8 cellular contexts compared by ENCODE assay signal in genomic region chr6:25993038-25993684, GRCh38. TPM values are rescaled to one million over a fixed set of nuclear protein-coding genes. Genes with fewer than 3 reads are reported as not detected.
DNase-seq lines count a peak whose midpoint lies in the region; ATAC-seq and TF ChIP-seq lines count a peak whose summit lies in the region.

No MANE protein-coding gene starts in this region.

- H3K9me3 ChIP-seq in BE2C = no peaks in the 10 kb centered on the region
- H3K9me3 ChIP-seq in HAP-1 = no peaks in the 10 kb centered on the region
- no peaks in the 10 kb centered on the region for H3K9me3 ChIP-seq in hepatocyte (ENCODE audit: low read depth)

- peak overlapping the region; percentile 96 for H3K4me3 Mint-ChIP-seq in WTC11
- H3K4me3 Mint-ChIP-seq in stimulated activated naive B cell treated with anti-CD40 and anti-IgM and Interleukin-4, amounts not matched to agents 10 μg/mL and 1 μg/mL and 100 μg/mL, for 72 hours = peak overlapping the region; percentile 99 to 100

- no peaks in the 10 kb centered on the region for H3K9me3 Mint-ChIP-seq in WTC11
- no peaks in the 10 kb centered on the region for H3K9me3 Mint-ChIP-seq in stimulated activated naive B cell treated with anti-CD40 and anti-IgM and Interleukin-4, amounts not matched to agents 10 μg/mL and 1 μg/mL and 100 μg/mL, for 72 hours

- TF ChIP-seq CTCF in BE2C (IDR thresholded peaks at IDR 0.05; ENCODE audit: low read depth, low read length) (0 out of 2 replicates have a peak, but pooled peaks have one; percentile 6), WTC11 (IDR thresholded peaks at IDR 0.05) (no peak), hepatocyte (IDR thresholded peaks at IDR 0.05; ENCODE audit: poor library complexity) (no peak)

- H3K27me3 ChIP-seq in BE2C (no peaks in the 10 kb centered on the region), HAP-1 (ENCODE audit: low read depth) (no peaks in the 10 kb centered on the region), hepatocyte (no peaks in the 10 kb centered on the region)

- H3K4me2 ChIP-seq in hepatocyte = peak overlapping the region; percentile 89

- in situ Hi-C loops in HAP-1 (cut with MboI; ENCODE audit: low sequenced_read_pairs) = no loop called here

- H3K79me2 ChIP-seq in hepatocyte = peaks cover 5% of the 10 kb centered on the region

- 52% methylated on average over 15 of the region's 15 CpGs for WGBS in hepatocyte (ENCODE audit: low lambda C conversion rate, missing lambda C conversion rate)

- CTCF ChIA-PET in WTC11 (lab: Charles Lee) = interaction anchor here (0.7 to 3.5 kb wide), 30 partner anchors 8 to 1256 kb away, joined by 3 to 24 read pairs (median 4); partner anchors contain the start of gene CARMIL1

- no peaks in the 10 kb centered on the region for H3K9me2 ChIP-seq in hepatocyte (replicated peaks; ENCODE audit: insufficient read depth)

- DNase-seq in BE2C = no peak
- peak in 1 of 2 experiments; percentile 16 for DNase-seq in HAP-1 (ENCODE audit: low spot score in 2 of 2)
- no peak for DNase-seq in WTC11 (ENCODE audit: low spot score)
- no peak for DNase-seq in hepatocyte (ENCODE audit: low spot score)
- DNase-seq in stimulated activated naive B cell treated with anti-CD40 and anti-IgM and Interleukin-4, amounts not matched to agents 10 μg/mL and 1 μg/mL and 100 μg/mL, for 72 hours = no peak
- DNase-seq in effector CD4-positive, alpha-beta T cell = no peak
- DNase-seq in NCI-H226 = no peak

- H3K4me1 ChIP-seq in BE2C = no peaks in the 10 kb centered on the region
- H3K4me1 ChIP-seq in HAP-1 = peaks cover 22% of the 10 kb centered on the region
- no peaks in the 10 kb centered on the region for H3K4me1 ChIP-seq in hepatocyte (ENCODE audit: insufficient read depth)

- H3K4me3 ChIP-seq in BE2C (ENCODE audit: low read depth, low read length) = peak overlapping the region; percentile 63
- peak overlapping the region; percentile 50 for H3K4me3 ChIP-seq in HAP-1
- peak overlapping the region; percentile 79 for H3K4me3 ChIP-seq in hepatocyte

- H3K36me3 Mint-ChIP-seq in WTC11 = peaks cover 5% of the 10 kb centered on the region
- peaks cover 12 to 13% of the 10 kb centered on the region in 2 donors for H3K36me3 Mint-ChIP-seq in stimulated activated naive B cell treated with anti-CD40 and anti-IgM and Interleukin-4, amounts not matched to agents 10 μg/mL and 1 μg/mL and 100 μg/mL, for 72 hours

- peak overlapping the region; percentile 96 for H2AFZ ChIP-seq in hepatocyte

- no peaks in the 10 kb centered on the region for H3K27me3 Mint-ChIP-seq in WTC11 (ENCODE audit: low read depth)
- H3K27me3 Mint-ChIP-seq in stimulated activated naive B cell treated with anti-CD40 and anti-IgM and Interleukin-4, amounts not matched to agents 10 μg/mL and 1 μg/mL and 100 μg/mL, for 72 hours = no peaks in the 10 kb centered on the region

- no peaks in the 10 kb centered on the region for H3K36me3 ChIP-seq in BE2C
- H3K36me3 ChIP-seq in HAP-1 (replicated peaks) = no peaks in the 10 kb centered on the region
- H3K36me3 ChIP-seq in hepatocyte (replicated peaks; ENCODE audit: insufficient read depth, low read depth) = no peaks in the 10 kb centered on the region

- no peak for ATAC-seq in WTC11
- no peak for ATAC-seq in stimulated activated naive B cell treated with anti-CD40 and anti-IgM and Interleukin-4, amounts not matched to agents 10 μg/mL and 1 μg/mL and 100 μg/mL, for 72 hours (replicated peaks)
- ATAC-seq in GM21360 (IDR thresholded peaks at IDR 0.05; ENCODE audit: unreplicated experiment) = no peak

- no peaks in the 10 kb centered on the region for H4K20me1 ChIP-seq in hepatocyte (ENCODE audit: insufficient read depth, poor library complexity, severe bottlenecking)

- peak overlapping the region; percentile 95 for H3K27ac ChIP-seq in hepatocyte

- POLR2A ChIA-PET in WTC11 (lab: Charles Lee) = interaction anchor here (1.6 to 2.2 kb wide), 4 partner anchors 23 to 34 kb away, joined by 6 to 15 read pairs (median 8); a partner anchor contains a TSS

- H3K27ac Mint-ChIP-seq in WTC11 = peak overlapping the region; percentile 87
- peak overlapping the region; percentile 100 for H3K27ac Mint-ChIP-seq in stimulated activated naive B cell treated with anti-CD40 and anti-IgM and Interleukin-4, amounts not matched to agents 10 μg/mL and 1 μg/mL and 100 μg/mL, for 72 hours

- peaks cover 31% of the 10 kb centered on the region for H3K4me1 Mint-ChIP-seq in WTC11
- peaks cover 16 to 46% of the 10 kb centered on the region in 2 donors for H3K4me1 Mint-ChIP-seq in stimulated activated naive B cell treated with anti-CD40 and anti-IgM and Interleukin-4, amounts not matched to agents 10 μg/mL and 1 μg/mL and 100 μg/mL, for 72 hours

TF ChIP-seq in WTC11, 78 proteins besides CTCF, POLR2A, EP300 and RAD21 (continues in another document):
- no peak for TF ChIP-seq RORB (CRISPR knock-in tag; IDR thresholded peaks at IDR 0.05)
- TF ChIP-seq SMAD3 (CRISPR knock-in tag; IDR thresholded peaks at IDR 0.05; ENCODE audit: borderline replicate concordance) = no peak
- no peak for TF ChIP-seq TEAD1 (CRISPR knock-in tag; IDR thresholded peaks at IDR 0.05)
- no peak for TF ChIP-seq AR (CRISPR knock-in tag; IDR thresholded peaks at IDR 0.05)
- no peak for TF ChIP-seq NR2C2 (CRISPR knock-in tag; IDR thresholded peaks at IDR 0.05)
- TF ChIP-seq GTF2I (CRISPR knock-in tag; conservative IDR thresholded peaks at IDR 0.05) = no peak
- no peak for TF ChIP-seq PRDM15 (CRISPR knock-in tag; IDR thresholded peaks at IDR 0.05)
- TF ChIP-seq NFATC4 (CRISPR knock-in tag; IDR thresholded peaks at IDR 0.05) = no peak
- no peak for TF ChIP-seq GABPB1 (CRISPR knock-in tag; IDR thresholded peaks at IDR 0.05)
- TF ChIP-seq ZNF232 (CRISPR knock-in tag; IDR thresholded peaks at IDR 0.05) = no peak
- no peak for TF ChIP-seq RELA (CRISPR knock-in tag; IDR thresholded peaks at IDR 0.05; ENCODE audit: borderline replicate concordance)
- TF ChIP-seq CDX4 (CRISPR knock-in tag; IDR thresholded peaks at IDR 0.05; ENCODE audit: borderline replicate concordance) = no peak
- no peak for TF ChIP-seq TEAD4 (CRISPR knock-in tag; IDR thresholded peaks at IDR 0.05)
- TF ChIP-seq IRF1 (CRISPR knock-in tag; IDR thresholded peaks at IDR 0.05) = no peak

RNA-seq across cellular contexts. Expression of gene TRIM38, which starts 30.6 kb away (rescaled TPM):
- polyA plus RNA-seq in BE2C (2012; ENCODE audit: insufficient read depth, insufficient read length, low read depth) = 1.4 TPM
- total RNA-seq in WTC11 (2021) (1.0 to 1.6 TPM (median 1.1 TPM) in 3 replicates), hepatocyte (7.9 and 8.6 TPM in 2 replicates)
- 3.2 and 5.2 TPM in 2 replicates for polyA plus RNA-seq in hepatocyte
